Comparison of ENCODE assay signal across 2 cellular contexts in the genomic region with DNA sequence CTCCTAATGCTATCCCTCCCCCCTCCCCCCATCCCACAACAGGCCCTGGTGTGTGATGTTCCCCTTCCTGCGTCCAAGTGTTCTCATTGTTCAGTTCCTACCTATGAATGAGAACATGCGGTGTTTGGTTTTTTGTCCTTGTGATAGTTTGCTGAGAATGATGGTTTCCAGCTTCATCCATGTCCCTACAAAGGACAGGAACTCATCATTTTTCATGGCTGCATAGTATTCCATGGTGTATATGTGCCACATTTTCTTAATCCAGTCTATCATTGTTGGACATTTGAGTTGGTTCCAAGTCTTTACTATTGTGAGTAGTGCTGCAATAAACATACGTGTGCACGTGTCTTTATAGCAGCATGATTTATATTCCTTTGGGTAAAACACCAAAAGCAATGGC. TPM values are rescaled to one million over a fixed set of nuclear protein-coding genes. Genes with fewer than 3 reads are reported as not detected.
"Had no signal": no experiment of that assay in that cellular context is flagged by ENCODE, and none has a peak within 500 bp of the region (broad histone marks: within the 10 kb centered on the region; RNA-seq: fewer than 3 reads in every experiment).

No MANE protein-coding gene starts in this region.

RNA-seq across cellular contexts. Expression of a gene that starts 31.4 kb away (rescaled TPM):
- total RNA-seq: GM23248, HFFc6 had no signal
- polyA plus RNA-seq: GM23248 had no signal
